ENCODE assay signal across 1 cellular context in genomic region chr7:80027616-80028173, GRCh38.
TF ChIP-seq lines count a peak whose summit lies in the region.

No MANE protein-coding gene starts in this region.

TF ChIP-seq in SK-N-SH, 30 proteins besides CTCF, POLR2A, EP300 and RAD21 (continued from another document):
- no peak for TF ChIP-seq ZBTB33 (IDR thresholded peaks at IDR 0.05; ENCODE audit: borderline replicate concordance, low read depth)
- TF ChIP-seq SMC3 (IDR thresholded peaks at IDR 0.05; ENCODE audit: low read depth, low read length): no peak
- no peak for TF ChIP-seq FOXM1 (IDR thresholded peaks at IDR 0.05; ENCODE audit: low read depth)
- no peak for TF ChIP-seq RXRA (IDR thresholded peaks at IDR 0.05; ENCODE audit: borderline replicate concordance, low read depth)
- TF ChIP-seq JUND (IDR thresholded peaks at IDR 0.05): no peak
- no peak for TF ChIP-seq CHD2 (IDR thresholded peaks at IDR 0.05; ENCODE audit: low read length, partially characterized antibody)
- TF ChIP-seq TAF1 (IDR thresholded peaks at IDR 0.05; ENCODE audit: borderline replicate concordance, low read depth, low read length): no peak
- TF ChIP-seq NFIC (IDR thresholded peaks at IDR 0.05; ENCODE audit: borderline replicate concordance): no peak
